In genomic region chr3:39165518-39165917, GRCh38 we compare ENCODE assay signal across 15 cellular contexts. TPM values are rescaled to one million over a fixed set of nuclear protein-coding genes. Genes with fewer than 3 reads are reported as not detected.
"Had no signal": no experiment of that assay in that cellular context is flagged by ENCODE, and none has a peak within 500 bp of the region (broad histone marks: within the 10 kb centered on the region; RNA-seq: fewer than 3 reads in every experiment).

No MANE protein-coding gene starts in this region.

- H2AFZ ChIP-seq: parathyroid adenoma had no signal

- H3K36me3 ChIP-seq: left ventricle myocardium inferior, tibial nerve, vagina had no signal

- DNase-seq: activated CD4-positive, alpha-beta T cell treated with anti-CD3 and anti-CD28 coated beads, Interleukin-2, amount 10 ng/mL, durations not matched to agents 7 days and 5 days; activated CD4-positive, CD25-positive, alpha-beta regulatory T cell; activated CD8-positive, alpha-beta memory T cell treated with anti-CD3 and anti-CD28 coated beads for 24 hours; activated naive CD4-positive, alpha-beta T cell treated with anti-CD3 and anti-CD28 coated beads for 36 hours; body of pancreas; central memory CD4-positive, alpha-beta T cell; cortex of kidney; effector memory CD8-positive, alpha-beta T cell had no signal

- H3K9me3 ChIP-seq: body of pancreas, tibial nerve, vagina had no signal

- H3K4me3 ChIP-seq: body of pancreas, left ventricle myocardium inferior, tibial nerve, vagina had no signal

- H3K4me1 ChIP-seq: body of pancreas, parathyroid adenoma, vagina had no signal

- H3K27ac ChIP-seq: body of pancreas, parathyroid adenoma, vagina had no signal

- H3K9ac ChIP-seq: parathyroid adenoma had no signal

- H3K27me3 ChIP-seq: body of pancreas, tibial nerve, vagina had no signal

- H3K79me2 ChIP-seq: parathyroid adenoma had no signal

- ATAC-seq: effector memory CD8-positive, alpha-beta T cell; stimulated activated memory B cell treated with anti-CD40 and anti-IgM and Interleukin-4, amounts not matched to agents 10 μg/mL and 1 μg/mL and 100 μg/mL, for 72 hours had no signal

RNA-seq across cellular contexts. Expression of gene XIRP1, which starts 26.9 kb away (rescaled TPM):
- total RNA-seq: activated CD4-positive, alpha-beta T cell treated with anti-CD3 and anti-CD28 coated beads, Interleukin-2, amount 10 ng/mL, durations not matched to agents 7 days and 5 days; body of pancreas; fibroblast of villous mesenchyme; tibial nerve; vagina had no signal
- polyA plus RNA-seq: keratinocyte had no signal
